8 cellular contexts compared by ENCODE assay signal in genomic region chr10:124614003-124614659, GRCh38.
DNase-seq lines count a peak whose midpoint lies in the region; ATAC-seq lines count a peak whose summit lies in the region.

No MANE protein-coding gene starts in this region.

- ATAC-seq in GM18873 (IDR thresholded peaks at IDR 0.05; ENCODE audit: low FRiP score, unreplicated experiment), result peak; percentile 47
- peak; percentile 69 for ATAC-seq in HG02852 (IDR thresholded peaks at IDR 0.05; ENCODE audit: unreplicated experiment)

- peak in 2 of 3 experiments; percentile 39 to 43 for DNase-seq in activated CD8-positive, alpha-beta memory T cell treated with anti-CD3 and anti-CD28 coated beads for 48 hours (ENCODE audit: low read depth in 2 of 3, low spot score in 2 of 3)
- DNase-seq in stimulated activated CD4-positive, alpha-beta T cell treated with anti-CD3 and anti-CD28 coated beads, Interleukin-4, amount 100 ng/mL, for 48 hours (ENCODE audit: low read depth in 2 of 2), result peak; percentile 47 to 63
- DNase-seq in hippocampal formation (lab: John Stamatoyannopoulos, UW) (no peak), RKO (ENCODE audit: low spot score) (no peak), AG20443 (ENCODE audit: low spot score) (no peak), NCI-H1436 (lab: John Stamatoyannopoulos, UW) (no peak)

Comparison
In these comparisons a context has a peak if more than half of its experiments do, and no peak if none do; other contexts are left out.
1. DNase-seq: peak in activated CD8-positive, alpha-beta memory T cell treated with anti-CD3 and anti-CD28 coated beads for 48 hours (2 of 3) and stimulated activated CD4-positive, alpha-beta T cell treated with anti-CD3 and anti-CD28 coated beads, Interleukin-4, amount 100 ng/mL, for 48 hours (2 of 2); none in hippocampal formation (0 of 2), RKO (single experiment), AG20443 (single experiment) and NCI-H1436 (single experiment).